25 cellular contexts compared by ENCODE assay signal in genomic region chr4:1027219-1027915, GRCh38. TPM values are rescaled to one million over a fixed set of nuclear protein-coding genes. Genes with fewer than 3 reads are reported as not detected.
DNase-seq lines count a peak whose midpoint lies in the region; ATAC-seq, FAIRE-seq and TF ChIP-seq lines count a peak whose summit lies in the region.
"Had no signal": no experiment of that assay in that cellular context is flagged by ENCODE, and none has a peak within 500 bp of the region (broad histone marks: within the 10 kb centered on the region; RNA-seq: fewer than 3 reads in every experiment).

No MANE protein-coding gene starts in this region.

- POLR2A ChIA-PET in IMR-90 (lab: Charles Lee; ENCODE audit: unreplicated experiment), result no interaction called here
- POLR2A ChIA-PET in HepG2 (lab: Yijun Ruan, JAX), result no interaction called here

- TF ChIP-seq CTCF in IMR-90 (conservative IDR thresholded peaks at IDR 0.05; ENCODE audit: low read depth, low read length), result no peak
- TF ChIP-seq CTCF in WERI-Rb-1 (IDR thresholded peaks at IDR 0.05; ENCODE audit: low read depth, low read length), result no peak
- no peak for TF ChIP-seq CTCF in HepG2 (CRISPR knock-in tag; IDR thresholded peaks at IDR 0.05)

- H4K20me1 ChIP-seq in IMR-90 (ENCODE audit: insufficient read depth, low read length) (peaks cover 9% of the 10 kb centered on the region; the same call in 1 of the 2 replicates), HepG2 (ENCODE audit: insufficient read depth, low read length) (no peaks in the 10 kb centered on the region; the same call in 1 of the 2 replicates)

- H3K4ac ChIP-seq in IMR-90 (ENCODE audit: low read depth, low read length), result no peak overlapping the region

- H2BK20ac ChIP-seq in IMR-90 (ENCODE audit: low read depth, low read length), result no peak overlapping the region

- H2AK5ac ChIP-seq in IMR-90 (ENCODE audit: low read depth, low read length), result no peak overlapping the region

- peaks cover 11% of the 10 kb centered on the region for H3K9me1 ChIP-seq in IMR-90 (ENCODE audit: insufficient read depth, low read length)

- no peak overlapping the region for H3K27ac ChIP-seq in IMR-90 (ENCODE audit: insufficient read depth, low read length)
- H3K27ac ChIP-seq in WERI-Rb-1, result 0 out of 2 replicates have a peak overlapping the region, but pooled peaks have one; percentile 7
- no peak overlapping the region for H3K27ac ChIP-seq in HepG2 (ENCODE audit: extremely low read length, insufficient read depth, low read length)
- H3K27ac ChIP-seq: SJSA1 had no signal

- H3K36me3 ChIP-seq in IMR-90 (ENCODE audit: control insufficient read depth, insufficient read depth, low read length) (peaks cover 23% of the 10 kb centered on the region), WERI-Rb-1 (peaks cover 29% of the 10 kb centered on the region), HepG2 (replicated peaks in 1 of 2; ENCODE audit: control insufficient read depth in 1 of 2, insufficient read depth in 2 of 2, low read length in 2 of 2) (peaks cover 6 to 12% of the 10 kb centered on the region in 2 experiments; a peak in 3 of 5 replicates)
- H3K36me3 ChIP-seq: BE2C had no signal

- H2BK120ac ChIP-seq in IMR-90 (ENCODE audit: low read depth, low read length), result no peak overlapping the region

- H3K14ac ChIP-seq in IMR-90 (replicated peaks; ENCODE audit: low read depth, low read length), result no peak overlapping the region

- no TSS peak for BruUV-seq in IMR-90 (replicated peaks; lab: Mats Ljungman, UMichigan)
- BruUV-seq in HepG2 (replicated peaks; lab: Mats Ljungman, UMichigan), result no TSS peak

- no peaks in the 10 kb centered on the region for H3K79me2 ChIP-seq in HepG2 (ENCODE audit: insufficient read depth, low read length)

- WGBS in IMR-90 (ENCODE audit: extremely low coverage in 2 of 2, insufficient read length in 1 of 2), 2 experiments, result 44% methylated on average over 9 of the region's 26 CpGs; no CpG with 5 or more reads in 1 of the 2 experiments
- 39% methylated on average over 7 of the region's 26 CpGs for WGBS in HepG2 (ENCODE audit: low lambda C conversion rate)

- no peak overlapping the region for H2AFZ ChIP-seq in IMR-90 (replicated peaks; ENCODE audit: low read length, poor library complexity)
- no peak overlapping the region for H2AFZ ChIP-seq in HepG2 (ENCODE audit: low read length)

- H3K27me3 ChIP-seq in IMR-90 (ENCODE audit: control insufficient read depth, insufficient read depth, low read length) (no peaks in the 10 kb centered on the region), WERI-Rb-1 (ENCODE audit: insufficient read depth, low read depth, severe bottlenecking) (no peaks in the 10 kb centered on the region), HepG2 (ENCODE audit: control insufficient read depth in 1 of 2, insufficient read depth in 2 of 2, low read length in 2 of 2) (peaks cover 20 to 41% of the 10 kb centered on the region in 2 experiments)
- H3K27me3 ChIP-seq: SJSA1 had no signal

- H2BK5ac ChIP-seq in IMR-90 (ENCODE audit: low read depth, low read length, poor library complexity, severe bottlenecking), result no peak overlapping the region

- H3K9ac ChIP-seq in IMR-90 (ENCODE audit: low read depth, low read length) (no peak overlapping the region), HepG2 (ENCODE audit: insufficient read depth, low read depth, low read length) (no peak overlapping the region)

- DNase-seq in IMR-90, result no peak
- no peak for DNase-seq in WERI-Rb-1
- DNase-seq in HepG2 (ENCODE audit: low spot score), result no peak
- no peak for DNase-seq in activated CD4-positive, CD25-positive, alpha-beta regulatory T cell treated with anti-CD3 and anti-CD28 coated beads, Interleukin-2, amount 50 U/mL, for 72 hours
- no peak for DNase-seq in amygdala (lab: John Stamatoyannopoulos, UW)
- no peak for DNase-seq in NCI-H226
- DNase-seq: BE2C; CD8-positive, alpha-beta memory T cell; DMS 273 treated with DMSO at 0.1 percent for 48 hours; DMS79; EL; GDM1; NCI-H1105; NCI-H1436 treated with DMSO at 0.1 percent for 48 hours; NCI-H187 treated with DMSO at 0.1 percent for 48 hours; NCI-H2171 treated with DMSO at 0.1 percent for 48 hours; NCI-H524; NCI-H774; PC-3; Right ventricle myocardium superior had no signal

- H3K4me3 ChIP-seq in IMR-90 (ENCODE audit: insufficient read depth, low read depth, low read length) (no peak overlapping the region), WERI-Rb-1 (ENCODE audit: low read depth, low read length) (no peak overlapping the region), HepG2 (replicated peaks in 1 of 3; ENCODE audit: insufficient read depth in 1 of 3, low read depth in 2 of 3, low read length in 3 of 3) (no peak overlapping the region)
- H3K4me3 ChIP-seq: SJSA1 had no signal

- dilution Hi-C loops in IMR-90 (cut with HindIII; ENCODE audit: low sequenced_read_pairs, unreplicated experiment), result no loop called here

- H3K9me3 ChIP-seq in IMR-90 (ENCODE audit: control insufficient read depth, insufficient read depth, low read length) (no peaks in the 10 kb centered on the region), WERI-Rb-1 (ENCODE audit: severe bottlenecking) (no peaks in the 10 kb centered on the region), HepG2 (ENCODE audit: low read length) (no peaks in the 10 kb centered on the region)
- H3K9me3 ChIP-seq: BE2C, SJSA1 had no signal

- H3K4me1 ChIP-seq in IMR-90 (ENCODE audit: control insufficient read depth, insufficient read depth, low read length), result peaks cover 4% of the 10 kb centered on the region; the same call in 1 of the 2 replicates
- H3K4me1 ChIP-seq in HepG2 (ENCODE audit: insufficient read depth, low read length), result peaks cover 31% of the 10 kb centered on the region
- H3K4me1 ChIP-seq: BE2C had no signal

- H3K23ac ChIP-seq in IMR-90 (ENCODE audit: low read depth, low read length), result no peak overlapping the region

- CTCF ChIA-PET in IMR-90 (lab: Yijun Ruan, JAX) (no interaction called here), HepG2 (lab: Yijun Ruan, JAX; ENCODE audit: low intra/inter-chr PET ratio, low total read pairs) (no interaction called here)

- no peak overlapping the region for H4K91ac ChIP-seq in IMR-90 (ENCODE audit: insufficient read depth, low read depth, low read length)

- H3K18ac ChIP-seq in IMR-90 (ENCODE audit: low read depth, low read length), result no peak overlapping the region

- H4K8ac ChIP-seq in IMR-90 (ENCODE audit: low read depth in 2 of 2, low read length in 2 of 2), result no peak overlapping the region

- H3K79me1 ChIP-seq in IMR-90 (ENCODE audit: low read depth in 1 of 2, low read length in 2 of 2), result no peaks in the 10 kb centered on the region

- no peak overlapping the region for H3K4me2 ChIP-seq in IMR-90 (ENCODE audit: low read depth, low read length)
- no peak overlapping the region for H3K4me2 ChIP-seq in HepG2 (ENCODE audit: low read depth, low read length)

- peak; percentile 11 for ATAC-seq in IMR-90 (ENCODE audit: low read depth)
- no peak for ATAC-seq in HepG2
- ATAC-seq in GM21723 (IDR thresholded peaks at IDR 0.05; ENCODE audit: unreplicated experiment), result no peak
- ATAC-seq: PC-3 had no signal

- intact Hi-C loops in IMR-90 (cut with micrococcal nuclease) (no loop called here), HepG2 (cut with micrococcal nuclease; ENCODE audit: unreplicated experiment) (no loop called here)

- no peak overlapping the region for H2AK9ac ChIP-seq in IMR-90 (replicated peaks; ENCODE audit: low read depth, low read length, poor library complexity)

- FAIRE-seq in HepG2 (lab: Jason Lieb, UNC), result no peak
- FAIRE-seq: GM12891, H54 had no signal

- in situ Hi-C loops in IMR-90 (cut with MboI; ENCODE audit: low sequenced_read_pairs) (no loop called here), HepG2 (cut with HindIII; ENCODE audit: extremely low pct_ligation_motif_present, low pct_unique_long_range_greater_than_20kb) (no loop called here)

- TF ChIP-seq POLR2A in IMR-90 (IDR thresholded peaks at IDR 0.05; ENCODE audit: low read depth, low read length) (no peak), HepG2 (IDR thresholded peaks at IDR 0.05; ENCODE audit: insufficient read depth in 1 of 2, low read depth in 2 of 2, low read length in 2 of 2) (no peak)

- no peak overlapping the region for H4K5ac ChIP-seq in IMR-90 (ENCODE audit: low read depth, low read length)

- H2BK15ac ChIP-seq in IMR-90 (ENCODE audit: low read depth, low read length), result no peak overlapping the region

- no peak overlapping the region for H3K56ac ChIP-seq in IMR-90 (ENCODE audit: extremely low read depth, insufficient read depth, low read length)

- TF ChIP-seq EP300 in HepG2 (IDR thresholded peaks at IDR 0.05; ENCODE audit: low read depth in 2 of 2, low read length in 2 of 2) (no peak), HepG2 (CRISPR knock-in tag; IDR thresholded peaks at IDR 0.05; ENCODE audit: borderline replicate concordance) (no peak)

- no peak for TF ChIP-seq RAD21 in IMR-90 (IDR thresholded peaks at IDR 0.05; ENCODE audit: low read length)
- TF ChIP-seq RAD21 in HepG2 (CRISPR knock-in tag; IDR thresholded peaks at IDR 0.05), result no peak

RNA-seq across cellular contexts. Expression of gene FGFRL1, which starts 15.9 kb away (rescaled TPM):
- 43.3 and 49.3 TPM in 2 replicates for total RNA-seq in IMR-90 (2012; rRNA removed)
- polyA plus RNA-seq in IMR-90 (2012; rRNA removed), result 78.8 and 87.3 TPM in 2 replicates
- polyA plus RNA-seq in IMR-90 (2012; cell fraction: cytosol; rRNA removed), result 35.7 and 111 TPM in 2 replicates
- polyA plus RNA-seq in IMR-90 (2012; cell fraction: nucleus; rRNA removed; ENCODE audit: low replicate concordance), result 65.7 and 165 TPM in 2 replicates
- 12.3 and 19.1 TPM in 2 replicates for total RNA-seq in HepG2 (2016; rRNA removed; fragmentation: Illumina TruSeq; extraction: Trizol)
- 8.9 and 9.3 TPM in 2 replicates for total RNA-seq in HepG2 (2016; cell fraction: cytosol; rRNA removed; fragmentation: Illumina TruSeq; extraction: Trizol; ENCODE audit: low read depth)
- total RNA-seq in HepG2 (2016; cell fraction: insoluble cytoplasmic fraction; rRNA removed; fragmentation: Illumina TruSeq; extraction: Trizol), result 11.5 and 17.5 TPM in 2 replicates
- 31.8 and 32.6 TPM in 2 replicates for total RNA-seq in HepG2 (2016; cell fraction: membrane; rRNA removed; fragmentation: Illumina TruSeq; extraction: Trizol)
- 13.0 and 15.9 TPM in 2 replicates for total RNA-seq in HepG2 (2016; cell fraction: nucleus; rRNA removed; fragmentation: Illumina TruSeq; extraction: Trizol)
- polyA plus RNA-seq in HepG2 (2011; rRNA removed), result 30.6 and 35.5 TPM in 2 replicates
- 37.2 and 49.4 TPM in 2 replicates for polyA plus RNA-seq in HepG2 (2011; cell fraction: cytosol; rRNA removed)
- polyA plus RNA-seq in HepG2 (2011; cell fraction: nucleus; rRNA removed), result 122 and 143 TPM in 2 replicates
- 21.8 and 31.9 TPM in 2 replicates for polyA plus RNA-seq in HepG2 (2012)
- 15.2 and 15.4 TPM in 2 replicates for polyA plus RNA-seq in HepG2 (2016; cell fraction: cytosol; fragmentation: Illumina TruSeq; extraction: Trizol; ENCODE audit: low read depth)
- polyA plus RNA-seq in HepG2 (2016; cell fraction: insoluble cytoplasmic fraction; fragmentation: Illumina TruSeq; extraction: Trizol; ENCODE audit: low read depth), result 18.1 and 23.1 TPM in 2 replicates
- polyA plus RNA-seq in HepG2 (2016; cell fraction: membrane; fragmentation: Illumina TruSeq; extraction: Trizol; ENCODE audit: low read depth), result 38.4 and 44.6 TPM in 2 replicates
- 33.6 and 40.0 TPM in 2 replicates for polyA plus RNA-seq in HepG2 (2016; cell fraction: nucleus; fragmentation: Illumina TruSeq; extraction: Trizol; ENCODE audit: insufficient read depth, low read depth)
- 74.3 and 145 TPM in 2 replicates for polyA minus RNA-seq in HepG2 (2011; rRNA and poly(A)+ RNA removed; ENCODE audit: low replicate concordance)
- 22.8 and 26.5 TPM in 2 replicates for polyA minus RNA-seq in HepG2 (2011; cell fraction: cytosol; rRNA and poly(A)+ RNA removed)
- 19.9 and 23.2 TPM in 2 replicates for polyA minus RNA-seq in HepG2 (2011; cell fraction: nucleus; rRNA and poly(A)+ RNA removed)

RNA-seq across cellular contexts. Expression of gene SLC26A1, which starts 34.2 kb away (rescaled TPM):
- total RNA-seq in IMR-90 (2012; rRNA removed) (not detected in 2 replicates), HepG2 (2016; rRNA removed; fragmentation: Illumina TruSeq; extraction: Trizol) (7.2 and 22.9 TPM in 2 replicates)
- polyA plus RNA-seq in IMR-90 (2012; rRNA removed) (0.09 and 0.13 TPM in 2 replicates), HepG2 (2011; rRNA removed) (5.4 and 8.4 TPM in 2 replicates)
- polyA plus RNA-seq in IMR-90 (2012; cell fraction: cytosol; rRNA removed), result 0.03 and 0.05 TPM in 2 replicates
- polyA plus RNA-seq in IMR-90 (2012; cell fraction: nucleus; rRNA removed; ENCODE audit: low replicate concordance), result 0.24 and 0.40 TPM in 2 replicates
- 1.1 and 1.9 TPM in 2 replicates for total RNA-seq in HepG2 (2016; cell fraction: cytosol; rRNA removed; fragmentation: Illumina TruSeq; extraction: Trizol; ENCODE audit: low read depth)
- 6.6 and 22.7 TPM in 2 replicates for total RNA-seq in HepG2 (2016; cell fraction: insoluble cytoplasmic fraction; rRNA removed; fragmentation: Illumina TruSeq; extraction: Trizol)
- total RNA-seq in HepG2 (2016; cell fraction: membrane; rRNA removed; fragmentation: Illumina TruSeq; extraction: Trizol), result 4.2 and 4.6 TPM in 2 replicates
- total RNA-seq in HepG2 (2016; cell fraction: nucleus; rRNA removed; fragmentation: Illumina TruSeq; extraction: Trizol), result 23.8 and 28.9 TPM in 2 replicates
- 7.7 and 10.8 TPM in 2 replicates for polyA plus RNA-seq in HepG2 (2011; cell fraction: cytosol; rRNA removed)
- polyA plus RNA-seq in HepG2 (2011; cell fraction: nucleus; rRNA removed), result 30.6 and 45.2 TPM in 2 replicates
- 5.1 and 7.0 TPM in 2 replicates for polyA plus RNA-seq in HepG2 (2012)
- polyA plus RNA-seq in HepG2 (2016; cell fraction: cytosol; fragmentation: Illumina TruSeq; extraction: Trizol; ENCODE audit: low read depth), result 1.2 and 1.5 TPM in 2 replicates
- polyA plus RNA-seq in HepG2 (2016; cell fraction: insoluble cytoplasmic fraction; fragmentation: Illumina TruSeq; extraction: Trizol; ENCODE audit: low read depth), result 4.5 and 6.1 TPM in 2 replicates
- 1.6 and 2.2 TPM in 2 replicates for polyA plus RNA-seq in HepG2 (2016; cell fraction: membrane; fragmentation: Illumina TruSeq; extraction: Trizol; ENCODE audit: low read depth)
- polyA plus RNA-seq in HepG2 (2016; cell fraction: nucleus; fragmentation: Illumina TruSeq; extraction: Trizol; ENCODE audit: insufficient read depth, low read depth), result 25.4 and 27.0 TPM in 2 replicates
- polyA minus RNA-seq in HepG2 (2011; rRNA and poly(A)+ RNA removed; ENCODE audit: low replicate concordance), result 0.40 and 58.6 TPM in 2 replicates
- polyA minus RNA-seq in HepG2 (2011; cell fraction: cytosol; rRNA and poly(A)+ RNA removed), result 13.4 and 13.6 TPM in 2 replicates
- polyA minus RNA-seq in HepG2 (2011; cell fraction: nucleus; rRNA and poly(A)+ RNA removed), result 37.7 and 40.7 TPM in 2 replicates
- total RNA-seq: CD8-positive, alpha-beta memory T cell; PC-3; RPMI7951; SJSA1 had no signal

RNA-seq across cellular contexts. Expression of gene IDUA, which starts 40.5 kb away (rescaled TPM):
- total RNA-seq in IMR-90 (2012; rRNA removed) (0.72 and 1.7 TPM in 2 replicates), HepG2 (2016; rRNA removed; fragmentation: Illumina TruSeq; extraction: Trizol) (0.32 and 1.0 TPM in 2 replicates)
- polyA plus RNA-seq in IMR-90 (2012; rRNA removed) (12.5 and 16.7 TPM in 2 replicates), HepG2 (2011; rRNA removed) (0.77 and 1.5 TPM in 2 replicates)
- 6.3 and 14.8 TPM in 2 replicates for polyA plus RNA-seq in IMR-90 (2012; cell fraction: cytosol; rRNA removed)
- 119 and 328 TPM in 2 replicates for polyA plus RNA-seq in IMR-90 (2012; cell fraction: nucleus; rRNA removed; ENCODE audit: low replicate concordance)
- total RNA-seq in HepG2 (2016; cell fraction: cytosol; rRNA removed; fragmentation: Illumina TruSeq; extraction: Trizol; ENCODE audit: low read depth), result not detected in 2 replicates
- total RNA-seq in HepG2 (2016; cell fraction: insoluble cytoplasmic fraction; rRNA removed; fragmentation: Illumina TruSeq; extraction: Trizol), result 0.84 TPM in 1 of 2 replicates, not detected in the other
- total RNA-seq in HepG2 (2016; cell fraction: membrane; rRNA removed; fragmentation: Illumina TruSeq; extraction: Trizol), result 0.24 and 0.53 TPM in 2 replicates
- total RNA-seq in HepG2 (2016; cell fraction: nucleus; rRNA removed; fragmentation: Illumina TruSeq; extraction: Trizol), result 0.75 and 2.8 TPM in 2 replicates
- polyA plus RNA-seq in HepG2 (2011; cell fraction: cytosol; rRNA removed), result 0.24 and 0.27 TPM in 2 replicates
- polyA plus RNA-seq in HepG2 (2011; cell fraction: nucleus; rRNA removed), result 34.5 and 42.6 TPM in 2 replicates
- 1.0 and 2.7 TPM in 2 replicates for polyA plus RNA-seq in HepG2 (2012)
- 0.19 and 0.29 TPM in 2 replicates for polyA plus RNA-seq in HepG2 (2016; cell fraction: cytosol; fragmentation: Illumina TruSeq; extraction: Trizol; ENCODE audit: low read depth)
- not detected in 2 replicates for polyA plus RNA-seq in HepG2 (2016; cell fraction: insoluble cytoplasmic fraction; fragmentation: Illumina TruSeq; extraction: Trizol; ENCODE audit: low read depth)
- 0.19 and 0.30 TPM in 2 replicates for polyA plus RNA-seq in HepG2 (2016; cell fraction: membrane; fragmentation: Illumina TruSeq; extraction: Trizol; ENCODE audit: low read depth)
- 2.2 and 4.7 TPM in 2 replicates for polyA plus RNA-seq in HepG2 (2016; cell fraction: nucleus; fragmentation: Illumina TruSeq; extraction: Trizol; ENCODE audit: insufficient read depth, low read depth)
- polyA minus RNA-seq in HepG2 (2011; rRNA and poly(A)+ RNA removed; ENCODE audit: low replicate concordance), result 1.4 and 1.8 TPM in 2 replicates
- 0.69 TPM in 1 of 2 replicates, not detected in the other for polyA minus RNA-seq in HepG2 (2011; cell fraction: cytosol; rRNA and poly(A)+ RNA removed)
- 3.5 and 4.0 TPM in 2 replicates for polyA minus RNA-seq in HepG2 (2011; cell fraction: nucleus; rRNA and poly(A)+ RNA removed)

RNA-seq across cellular contexts. Expression of gene DGKQ, which starts 54.0 kb away (rescaled TPM):
- total RNA-seq in IMR-90 (2012; rRNA removed), result 4.3 and 4.4 TPM in 2 replicates
- polyA plus RNA-seq in IMR-90 (2012; rRNA removed), result 15.6 and 17.4 TPM in 2 replicates
- 10.0 and 14.6 TPM in 2 replicates for polyA plus RNA-seq in IMR-90 (2012; cell fraction: cytosol; rRNA removed)
- 58.0 and 149 TPM in 2 replicates for polyA plus RNA-seq in IMR-90 (2012; cell fraction: nucleus; rRNA removed; ENCODE audit: low replicate concordance)
- 3.2 and 7.2 TPM in 2 replicates for total RNA-seq in HepG2 (2016; rRNA removed; fragmentation: Illumina TruSeq; extraction: Trizol)
- total RNA-seq in HepG2 (2016; cell fraction: cytosol; rRNA removed; fragmentation: Illumina TruSeq; extraction: Trizol; ENCODE audit: low read depth), result 0.53 and 1.4 TPM in 2 replicates
- 2.4 and 7.8 TPM in 2 replicates for total RNA-seq in HepG2 (2016; cell fraction: insoluble cytoplasmic fraction; rRNA removed; fragmentation: Illumina TruSeq; extraction: Trizol)
- total RNA-seq in HepG2 (2016; cell fraction: membrane; rRNA removed; fragmentation: Illumina TruSeq; extraction: Trizol), result 2.5 and 2.9 TPM in 2 replicates
- total RNA-seq in HepG2 (2016; cell fraction: nucleus; rRNA removed; fragmentation: Illumina TruSeq; extraction: Trizol), result 7.0 and 7.9 TPM in 2 replicates
- 4.5 and 6.1 TPM in 2 replicates for polyA plus RNA-seq in HepG2 (2011; rRNA removed)
- polyA plus RNA-seq in HepG2 (2011; cell fraction: cytosol; rRNA removed), result 3.1 and 4.8 TPM in 2 replicates
- polyA plus RNA-seq in HepG2 (2011; cell fraction: nucleus; rRNA removed), result 50.5 and 58.5 TPM in 2 replicates
- 3.0 and 5.5 TPM in 2 replicates for polyA plus RNA-seq in HepG2 (2012)
- 0.35 and 0.36 TPM in 2 replicates for polyA plus RNA-seq in HepG2 (2016; cell fraction: cytosol; fragmentation: Illumina TruSeq; extraction: Trizol; ENCODE audit: low read depth)
- polyA plus RNA-seq in HepG2 (2016; cell fraction: insoluble cytoplasmic fraction; fragmentation: Illumina TruSeq; extraction: Trizol; ENCODE audit: low read depth), result 2.0 and 3.4 TPM in 2 replicates
- 1.3 and 1.7 TPM in 2 replicates for polyA plus RNA-seq in HepG2 (2016; cell fraction: membrane; fragmentation: Illumina TruSeq; extraction: Trizol; ENCODE audit: low read depth)
- polyA plus RNA-seq in HepG2 (2016; cell fraction: nucleus; fragmentation: Illumina TruSeq; extraction: Trizol; ENCODE audit: insufficient read depth, low read depth), result 16.0 and 17.5 TPM in 2 replicates
- 3.0 and 10.3 TPM in 2 replicates for polyA minus RNA-seq in HepG2 (2011; rRNA and poly(A)+ RNA removed; ENCODE audit: low replicate concordance)
- 4.2 and 4.9 TPM in 2 replicates for polyA minus RNA-seq in HepG2 (2011; cell fraction: cytosol; rRNA and poly(A)+ RNA removed)
- polyA minus RNA-seq in HepG2 (2011; cell fraction: nucleus; rRNA and poly(A)+ RNA removed), result 7.2 and 8.1 TPM in 2 replicates
